8 cellular contexts compared by ENCODE assay signal in the genomic region with DNA sequence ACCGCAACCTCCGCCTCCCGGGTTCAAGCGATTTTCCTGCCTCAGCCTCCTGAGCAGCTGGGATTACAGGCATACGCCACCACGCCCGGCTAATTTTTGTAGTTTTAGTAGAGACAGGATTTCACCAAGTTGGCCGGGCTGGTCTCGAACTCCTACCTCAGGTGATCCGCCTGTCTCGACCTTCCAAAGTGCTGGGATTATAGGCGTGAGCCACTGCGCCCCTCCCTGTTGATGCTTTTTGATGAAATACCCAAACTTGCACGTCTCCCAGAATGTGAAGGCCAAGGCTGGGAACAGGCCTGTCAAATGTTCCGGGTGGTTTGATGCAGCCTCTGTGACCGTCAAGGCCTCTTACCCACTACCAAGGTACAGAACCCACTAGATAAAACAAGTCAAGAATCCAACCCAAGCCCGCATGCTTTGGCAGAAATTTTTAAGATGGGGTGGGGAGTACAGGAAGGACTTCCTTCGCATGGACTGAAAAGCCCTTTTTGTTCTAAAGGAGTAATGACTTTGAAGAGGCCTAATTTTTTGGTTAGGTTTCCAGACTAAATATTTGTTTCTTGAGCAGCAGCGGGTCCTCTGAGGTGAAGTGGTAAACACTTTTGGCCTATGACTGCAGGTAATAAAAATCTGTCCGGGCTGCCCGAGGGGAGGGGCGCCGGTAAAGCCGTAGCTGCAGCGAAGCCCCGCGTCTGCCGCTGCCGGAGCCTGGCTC. TPM values are rescaled to one million over a fixed set of nuclear protein-coding genes. Genes with fewer than 3 reads are reported as not detected.
A peak's percentile ranks its signal among the peaks of the same experiment; 100 is the strongest.
DNase-seq lines count a peak whose midpoint lies in the region; ATAC-seq and TF ChIP-seq lines count a peak whose summit lies in the region.
"Had no signal": no experiment of that assay in that cellular context is flagged by ENCODE, and none has a peak within 500 bp of the region (broad histone marks: within the 10 kb centered on the region; RNA-seq: fewer than 3 reads in every experiment).

No MANE protein-coding gene starts in this region.

- H4K20me1 ChIP-seq in MM.1S (ENCODE audit: insufficient read depth, low read length): no peaks in the 10 kb centered on the region

- no peak for DNase-seq in CD4-positive, CD25-positive, alpha-beta regulatory T cell
- DNase-seq in MM.1S (no peak), mesendoderm (no peak), SKM-1 (lab: John Stamatoyannopoulos, UW; ENCODE audit: unreplicated experiment) (no peak), occipital lobe (lab: John Stamatoyannopoulos, UW) (no peak), NCI-H82 treated with DMSO at 0.1 percent for 48 hours (lab: John Stamatoyannopoulos, UW; ENCODE audit: unreplicated experiment) (no peak)
- DNase-seq: activated naive CD8-positive, alpha-beta T cell treated with anti-CD3 and anti-CD28 coated beads, Interleukin-2, amount 50 U/mL, for 24 hours; T-helper 2 cell had no signal

- no peaks in the 10 kb centered on the region for H3F3A ChIP-seq in MM.1S (ENCODE audit: insufficient read depth, low read length)

- peak overlapping the region in 3 of 4 donors; percentile 36 to 77 (median 43) for H3K4me3 Mint-ChIP-seq in CD4-positive, CD25-positive, alpha-beta regulatory T cell

- peak overlapping the region; percentile 97 for H3K23ac ChIP-seq in mesendoderm (ENCODE audit: low read length)

- peak overlapping the region; percentile 86 for H2AFZ ChIP-seq in MM.1S (ENCODE audit: low read length)

- H3K4me1 Mint-ChIP-seq in CD4-positive, CD25-positive, alpha-beta regulatory T cell: peaks cover 6 to 22% (median 10%) of the 10 kb centered on the region in 4 donors

- peaks cover 97% of the 10 kb centered on the region for H3K27me3 Mint-ChIP-seq in CD4-positive, CD25-positive, alpha-beta regulatory T cell

- no peak overlapping the region for H4K5ac ChIP-seq in mesendoderm (ENCODE audit: low read length)

- H3K27ac ChIP-seq in CD4-positive, CD25-positive, alpha-beta regulatory T cell (ENCODE audit: insufficient read depth, low read length, poor library complexity, severe bottlenecking): no peak overlapping the region
- no peak overlapping the region for H3K27ac ChIP-seq in MM.1S (ENCODE audit: low read length)
- H3K27ac ChIP-seq in mesendoderm (ENCODE audit: low read depth, low read length): no peak overlapping the region

- H3K9me2 ChIP-seq in MM.1S (replicated peaks; ENCODE audit: insufficient read depth, low read length): no peaks in the 10 kb centered on the region

- H3K36me3 Mint-ChIP-seq in CD4-positive, CD25-positive, alpha-beta regulatory T cell: peaks cover 16% of the 10 kb centered on the region

- no peak overlapping the region for H2BK15ac ChIP-seq in mesendoderm (replicated peaks; ENCODE audit: low read depth)

- H3K9ac ChIP-seq in MM.1S (ENCODE audit: low read length): no peak overlapping the region
- peak overlapping the region; percentile 49 for H3K9ac ChIP-seq in mesendoderm (ENCODE audit: low read length)

- H3K36me3 ChIP-seq in CD4-positive, CD25-positive, alpha-beta regulatory T cell (ENCODE audit: control insufficient read depth, insufficient read depth, low read length): no peaks in the 10 kb centered on the region
- H3K36me3 ChIP-seq in MM.1S (replicated peaks; ENCODE audit: insufficient read depth, low read length): no peaks in the 10 kb centered on the region
- no peaks in the 10 kb centered on the region for H3K36me3 ChIP-seq in mesendoderm (ENCODE audit: control insufficient read depth, insufficient read depth, low read length)

- H3K18ac ChIP-seq in mesendoderm (ENCODE audit: low read length): no peak overlapping the region

- no peak overlapping the region for H3K4ac ChIP-seq in mesendoderm (ENCODE audit: low read depth, low read length)

- H3K9me3 ChIP-seq in CD4-positive, CD25-positive, alpha-beta regulatory T cell (ENCODE audit: control insufficient read depth in 2 of 2, low read length in 2 of 2): peaks cover 4 to 55% of the 10 kb centered on the region in 2 experiments
- no peaks in the 10 kb centered on the region for H3K9me3 ChIP-seq in MM.1S (replicated peaks; ENCODE audit: insufficient read depth, low read length)

- no CpG with 5 or more reads among the region's 29 CpGs for WGBS in mesendoderm (ENCODE audit: extremely low coverage, insufficient coverage, low lambda C conversion rate)

- no peak for ATAC-seq in CD4-positive, CD25-positive, alpha-beta regulatory T cell (ENCODE audit: low read depth in 2 of 2)
- ATAC-seq: activated naive CD8-positive, alpha-beta T cell treated with anti-CD3 and anti-CD28 coated beads, Interleukin-2, amount 50 U/mL, for 24 hours had no signal

- H3K79me1 ChIP-seq in mesendoderm (ENCODE audit: low read length): no peaks in the 10 kb centered on the region

- H3K56ac ChIP-seq in mesendoderm (ENCODE audit: low read length): peak overlapping the region; percentile 80

- peaks cover 0 to 37% (median 0%) of the 10 kb centered on the region in 7 donors for H3K9me3 Mint-ChIP-seq in CD4-positive, CD25-positive, alpha-beta regulatory T cell

- no peak overlapping the region for H3K27ac Mint-ChIP-seq in CD4-positive, CD25-positive, alpha-beta regulatory T cell
- H3K27ac Mint-ChIP-seq: activated naive CD8-positive, alpha-beta T cell treated with anti-CD3 and anti-CD28 coated beads, Interleukin-2, amount 50 U/mL, for 24 hours had no signal

- no peak overlapping the region for H2BK5ac ChIP-seq in mesendoderm (ENCODE audit: low read length)

- H3K4me3 ChIP-seq in CD4-positive, CD25-positive, alpha-beta regulatory T cell (ENCODE audit: low read depth, low read length): no peak overlapping the region
- peak overlapping the region; percentile 58; the same call in 1 of the 2 replicates for H3K4me3 ChIP-seq in MM.1S (ENCODE audit: low read length)
- H3K4me3 ChIP-seq in mesendoderm (ENCODE audit: low read length): no peak overlapping the region

- H3K27me3 ChIP-seq in CD4-positive, CD25-positive, alpha-beta regulatory T cell (ENCODE audit: control insufficient read depth, insufficient read depth, low read length): peaks cover 67% of the 10 kb centered on the region
- 0 out of 2 replicates have a peak, but pooled peaks cover 9% of the 10 kb centered on the region for H3K27me3 ChIP-seq in MM.1S (replicated peaks; ENCODE audit: insufficient read depth, low read length)
- peaks cover 86% of the 10 kb centered on the region for H3K27me3 ChIP-seq in mesendoderm (ENCODE audit: insufficient read depth, low read length, poor library complexity)

- no peak for TF ChIP-seq CTCF in MM.1S (IDR thresholded peaks at IDR 0.05; ENCODE audit: low read length)

- peaks cover 4% of the 10 kb centered on the region for H3K4me1 ChIP-seq in CD4-positive, CD25-positive, alpha-beta regulatory T cell (ENCODE audit: control insufficient read depth, insufficient read depth, low read length, poor library complexity, severe bottlenecking)
- H3K4me1 ChIP-seq in MM.1S (ENCODE audit: low read length) (no peaks in the 10 kb centered on the region), mesendoderm (ENCODE audit: control insufficient read depth, low read depth, low read length) (peaks cover 3% of the 10 kb centered on the region)

- H2BK120ac ChIP-seq in mesendoderm (ENCODE audit: low read depth, low read length): no peak overlapping the region

- H2AK5ac ChIP-seq in mesendoderm (ENCODE audit: low read length): no peak overlapping the region

- peak overlapping the region; percentile 76 for H3K4me2 ChIP-seq in MM.1S (ENCODE audit: low read depth, low read length)
- H3K4me2 ChIP-seq in mesendoderm (ENCODE audit: low read length): peak overlapping the region; percentile 96

- no peaks in the 10 kb centered on the region for H3K79me2 ChIP-seq in MM.1S (ENCODE audit: low read length)
- no peaks in the 10 kb centered on the region for H3K79me2 ChIP-seq in mesendoderm (ENCODE audit: control insufficient read depth, insufficient read depth, low read length)

- H4K8ac ChIP-seq in mesendoderm (ENCODE audit: low read depth, low read length): no peak overlapping the region

RNA-seq across cellular contexts. Expression of a gene that starts 3.7 kb away (rescaled TPM):
- not detected for total RNA-seq in CD4-positive, CD25-positive, alpha-beta regulatory T cell
- not detected for polyA plus RNA-seq in CD4-positive, CD25-positive, alpha-beta regulatory T cell
- 0.01 TPM for polyA plus RNA-seq in mesendoderm (2013, experiment 1 of 2)
- polyA plus RNA-seq in mesendoderm (2013, experiment 2 of 2): not detected
- not detected for total RNA-seq in occipital lobe

RNA-seq across cellular contexts. Expression of a gene that starts 5.0 kb away (rescaled TPM):
- total RNA-seq in CD4-positive, CD25-positive, alpha-beta regulatory T cell: not detected
- polyA plus RNA-seq in CD4-positive, CD25-positive, alpha-beta regulatory T cell: not detected
- polyA plus RNA-seq in mesendoderm (2013, experiment 1 of 2): 0.18 TPM
- 0.10 TPM for polyA plus RNA-seq in mesendoderm (2013, experiment 2 of 2)
- total RNA-seq in occipital lobe: not detected

RNA-seq across cellular contexts. Expression of a gene that starts 12.1 kb away (rescaled TPM):
- total RNA-seq in CD4-positive, CD25-positive, alpha-beta regulatory T cell: not detected
- polyA plus RNA-seq in CD4-positive, CD25-positive, alpha-beta regulatory T cell: not detected
- not detected for polyA plus RNA-seq in mesendoderm (2013, experiment 1 of 2)
- not detected for polyA plus RNA-seq in mesendoderm (2013, experiment 2 of 2)
- not detected for total RNA-seq in occipital lobe

RNA-seq across cellular contexts. Expression of a gene that starts 19.6 kb away (rescaled TPM):
- not detected for total RNA-seq in CD4-positive, CD25-positive, alpha-beta regulatory T cell
- not detected for polyA plus RNA-seq in CD4-positive, CD25-positive, alpha-beta regulatory T cell
- polyA plus RNA-seq in mesendoderm (2013, experiment 1 of 2): 0.08 TPM
- 0.08 TPM for polyA plus RNA-seq in mesendoderm (2013, experiment 2 of 2)
- not detected for total RNA-seq in occipital lobe

RNA-seq across cellular contexts. Expression of a gene that starts 29.1 kb away (rescaled TPM):
- total RNA-seq in CD4-positive, CD25-positive, alpha-beta regulatory T cell: not detected
- not detected for polyA plus RNA-seq in CD4-positive, CD25-positive, alpha-beta regulatory T cell
- not detected for polyA plus RNA-seq in mesendoderm (2013, experiment 1 of 2)
- not detected for polyA plus RNA-seq in mesendoderm (2013, experiment 2 of 2)
- total RNA-seq in occipital lobe: not detected
